19 cellular contexts compared by ENCODE assay signal in genomic region chr14:100828448-100828834, GRCh38. TPM values are rescaled to one million over a fixed set of nuclear protein-coding genes. Genes with fewer than 3 reads are reported as not detected.
DNase-seq lines count a peak whose midpoint lies in the region; ATAC-seq and TF ChIP-seq lines count a peak whose summit lies in the region.
"Had no signal": no experiment of that assay in that cellular context is flagged by ENCODE, and none has a peak within 500 bp of the region (broad histone marks: within the 10 kb centered on the region; RNA-seq: fewer than 3 reads in every experiment).

No MANE protein-coding gene starts in this region.

- H3K36me3 ChIP-seq in SJCRH30 (peaks cover 60% of the 10 kb centered on the region), osteoblast (ENCODE audit: insufficient read depth, low read length) (peaks cover 45% of the 10 kb centered on the region)
- H3K36me3 ChIP-seq: colonic mucosa, MG63, upper lobe of right lung had no signal

- H3K4me3 Mint-ChIP-seq in endothelial cell (ENCODE audit: unreplicated experiment) = peak overlapping the region; percentile 74
- H3K4me3 Mint-ChIP-seq: activated CD4-positive, alpha-beta T cell treated with anti-CD3 and anti-CD28 coated beads for 36 hours had no signal

- H4K20me1 ChIP-seq in osteoblast (ENCODE audit: insufficient read depth, low read length) = peaks cover 32% of the 10 kb centered on the region

- peak overlapping the region; percentile 73 for H3K4me2 ChIP-seq in osteoblast (ENCODE audit: insufficient read depth, low read length)

- H3K27ac ChIP-seq in SJCRH30 (no peak overlapping the region), osteoblast (ENCODE audit: low read depth, low read length) (no peak overlapping the region)
- H3K27ac ChIP-seq: colonic mucosa, upper lobe of right lung had no signal

- peaks cover 69% of the 10 kb centered on the region for H3K79me2 ChIP-seq in osteoblast (ENCODE audit: insufficient read depth, low read length)

- H3K36me3 Mint-ChIP-seq in endothelial cell (ENCODE audit: low read depth, unreplicated experiment) = peaks cover 5% of the 10 kb centered on the region

- peaks cover 10% of the 10 kb centered on the region for H3K4me1 Mint-ChIP-seq in endothelial cell (ENCODE audit: unreplicated experiment)

- H3K4me1 ChIP-seq in SJCRH30 (peaks cover 12% of the 10 kb centered on the region), osteoblast (ENCODE audit: insufficient read depth, low read length) (peaks cover 11% of the 10 kb centered on the region)
- H3K4me1 ChIP-seq: colonic mucosa, upper lobe of right lung had no signal

- H3K27me3 ChIP-seq in SJCRH30 = no peaks in the 10 kb centered on the region
- H3K27me3 ChIP-seq in osteoblast (ENCODE audit: insufficient read depth, low read length) = peaks cover 3% of the 10 kb centered on the region
- H3K27me3 ChIP-seq: colonic mucosa, MG63 had no signal

- no peak overlapping the region for H2AFZ ChIP-seq in osteoblast (ENCODE audit: low read length)

- no peak for DNase-seq in AG10803 (ENCODE audit: low read depth)
- peak in 1 of 2 experiments; percentile 32 for DNase-seq in SJCRH30
- no peak for DNase-seq in endothelial cell (ENCODE audit: low spot score)
- DNase-seq in osteoblast (ENCODE audit: insufficient read length, low spot score, missing footprints) = peak; percentile 88
- no peak for DNase-seq in NCI-H2081 (lab: John Stamatoyannopoulos, UW)
- DNase-seq: activated gamma-delta T cell; colonic mucosa; DMS 273 treated with DMSO at 0.1 percent for 48 hours; GOT3; left ventricle myocardium superior; MG63; NCI-H82; stimulated activated naive CD8-positive, alpha-beta T cell treated with anti-CD3 and anti-CD28 coated beads, Interleukin-15, amount 100 ng/mL, for 72 hours; T-helper 9 cell; upper lobe of right lung had no signal

- peak overlapping the region; percentile 30 for H3K27ac Mint-ChIP-seq in endothelial cell (ENCODE audit: unreplicated experiment)
- H3K27ac Mint-ChIP-seq: activated CD4-positive, alpha-beta T cell treated with anti-CD3 and anti-CD28 coated beads for 36 hours; stimulated activated naive CD8-positive, alpha-beta T cell treated with anti-CD3 and anti-CD28 coated beads, Interleukin-15, amount 100 ng/mL, for 72 hours had no signal

- ATAC-seq in GM18511 (IDR thresholded peaks at IDR 0.05; ENCODE audit: unreplicated experiment) (no peak), GM21529 (IDR thresholded peaks at IDR 0.05; ENCODE audit: unreplicated experiment) (no peak)
- ATAC-seq: activated CD4-positive, alpha-beta T cell treated with anti-CD3 and anti-CD28 coated beads for 36 hours; SK-N-SH treated with all-trans-retinoic acid at 6 μM for 48 hours had no signal

- H3K4me3 ChIP-seq in AG10803 (ENCODE audit: low read length) (peak overlapping the region; percentile 82), SJCRH30 (peak overlapping the region; percentile 81), osteoblast (ENCODE audit: insufficient read depth, low read length) (peak overlapping the region; percentile 90)
- H3K4me3 ChIP-seq: colonic mucosa, MG63, upper lobe of right lung had no signal

- H3K9me3 Mint-ChIP-seq in endothelial cell (ENCODE audit: unreplicated experiment) = peaks cover 5% of the 10 kb centered on the region

- no peaks in the 10 kb centered on the region for H3K9me3 ChIP-seq in SJCRH30 (replicated peaks)
- H3K9me3 ChIP-seq in osteoblast (ENCODE audit: low read depth, low read length) = no peaks in the 10 kb centered on the region
- H3K9me3 ChIP-seq: colonic mucosa, MG63, upper lobe of right lung had no signal

- TF ChIP-seq CTCF in AG10803 (conservative IDR thresholded peaks at IDR 0.05; ENCODE audit: low read length) = peak; percentile 14
- TF ChIP-seq CTCF in endothelial cell (IDR thresholded peaks at IDR 0.05; ENCODE audit: unreplicated experiment) = no peak
- TF ChIP-seq CTCF in osteoblast (IDR thresholded peaks at IDR 0.05; ENCODE audit: extremely low read depth, low read depth, low read length) = no peak

- peaks cover 3% of the 10 kb centered on the region for H3K27me3 Mint-ChIP-seq in endothelial cell (ENCODE audit: unreplicated experiment)

RNA-seq across cellular contexts. Expression of gene MEG3, which starts 2.5 kb away (rescaled TPM):
- total RNA-seq in SJCRH30 (2014; rRNA removed; shearing (Covaris generic)) = 241 and 419 TPM in 2 replicates
- total RNA-seq in endothelial cell (ENCODE audit: unreplicated experiment) (not detected), osteoblast (200 and 269 TPM in 2 replicates)
- total RNA-seq: activated CD4-positive, alpha-beta T cell treated with anti-CD3 and anti-CD28 coated beads for 36 hours had no signal

Comparison
In these comparisons a context has a peak if more than half of its experiments do, and no peak if none do; other contexts are left out.
1. RNA of gene MEG3, which starts 2.5 kb away (total RNA-seq): 241 to 419 TPM in SJCRH30 and 200 to 269 TPM in osteoblast; not detected in endothelial cell (single experiment); every median in the first group is over 100 times any median in the second.
2. Peak in every context shown above with its lines, with median percentiles within 50 percentile points of each other: H3K4me3 ChIP-seq.